8 cellular contexts compared by ENCODE assay signal in genomic region chr7:149090397-149091195, GRCh38. TPM values are rescaled to one million over a fixed set of nuclear protein-coding genes. Genes with fewer than 3 reads are reported as not detected.
A peak's percentile ranks its signal among the peaks of the same experiment; 100 is the strongest.
DNase-seq lines count a peak whose midpoint lies in the region; TF ChIP-seq lines count a peak whose summit lies in the region.

Gene ZNF786, minus strand, starts transcription at chr7:149090718. Its CDS starts 78 bp downstream, at chr7:149090640.

- H3K79me2 ChIP-seq in GM23248 (ENCODE audit: insufficient read depth): peaks cover 46% of the 10 kb centered on the region
- H3K79me2 ChIP-seq in Karpas-422 (ENCODE audit: low read length): peaks cover 46% of the 10 kb centered on the region

- DNase-seq in EL (peak; percentile 89), GM23248 (peak; percentile 98), Karpas-422 (peak; percentile 97), RKO (ENCODE audit: low spot score) (peak; percentile 97), fibroblast of peridontal ligament (ENCODE audit: extremely low read depth) (peak; percentile 78), nephron progenitor cell (peak; percentile 96)
- peak; percentile 80 to 93 for DNase-seq in activated T-helper 1 cell treated with anti-CD3 and anti-CD28 coated beads, Interleukin-2, amount 50 U/mL, for 16 hours (ENCODE audit: low read depth in 1 of 2, low spot score in 1 of 2)

- H3K4me3 Mint-ChIP-seq in nephron progenitor cell: peak within 1 kb of the TSS; percentile 95
- peak within 1 kb of the TSS; percentile 95 for H3K4me3 Mint-ChIP-seq in stimulated activated naive CD8-positive, alpha-beta T cell treated with anti-CD3 and anti-CD28 coated beads, Interleukin-15, Interleukin-2, amounts not matched to agents 100 ng/mL and 50 ng/mL, for 24 hours

- H3K9me3 Mint-ChIP-seq in nephron progenitor cell: peaks cover 45% of the 10 kb centered on the region
- H3K9me3 Mint-ChIP-seq in stimulated activated naive CD8-positive, alpha-beta T cell treated with anti-CD3 and anti-CD28 coated beads, Interleukin-15, Interleukin-2, amounts not matched to agents 100 ng/mL and 50 ng/mL, for 24 hours: peaks cover 2% of the 10 kb centered on the region

- no peaks in the 10 kb centered on the region for H3K27me3 Mint-ChIP-seq in nephron progenitor cell (ENCODE audit: low read depth, poor library complexity)
- no peaks in the 10 kb centered on the region for H3K27me3 Mint-ChIP-seq in stimulated activated naive CD8-positive, alpha-beta T cell treated with anti-CD3 and anti-CD28 coated beads, Interleukin-15, Interleukin-2, amounts not matched to agents 100 ng/mL and 50 ng/mL, for 24 hours

- no peaks in the 10 kb centered on the region for H3K9me3 ChIP-seq in GM23248 (ENCODE audit: low read depth)
- H3K9me3 ChIP-seq in Karpas-422 (ENCODE audit: low read length): peaks cover 6% of the 10 kb centered on the region; the same call in 1 of the 2 replicates

- H4K20me1 ChIP-seq in GM23248 (ENCODE audit: insufficient read depth): no peaks in the 10 kb centered on the region
- no peaks in the 10 kb centered on the region for H4K20me1 ChIP-seq in Karpas-422 (ENCODE audit: insufficient read depth, low read depth, low read length)

- peak within 1 kb of the TSS; percentile 83 for H3K4me3 ChIP-seq in GM23248
- peak within 1 kb of the TSS; percentile 82 for H3K4me3 ChIP-seq in Karpas-422 (ENCODE audit: low read length)

- H3K27ac ChIP-seq in GM23248 (peak within 1 kb of the TSS; percentile 84), Karpas-422 (ENCODE audit: low read length) (peak within 1 kb of the TSS; percentile 74)

- H3K36me3 ChIP-seq in GM23248 (ENCODE audit: low read depth): no peaks in the 10 kb centered on the region
- peaks cover 18% of the 10 kb centered on the region for H3K36me3 ChIP-seq in Karpas-422 (ENCODE audit: insufficient read depth, low read length)

- H3K27me3 ChIP-seq in GM23248 (replicated peaks; ENCODE audit: insufficient read depth): no peaks in the 10 kb centered on the region
- no peaks in the 10 kb centered on the region for H3K27me3 ChIP-seq in Karpas-422 (ENCODE audit: low read length)

- TF ChIP-seq CTCF in nephron progenitor cell (IDR thresholded peaks at IDR 0.05): peak; percentile 73

- peaks cover 7% of the 10 kb centered on the region for H3F3A ChIP-seq in GM23248 (ENCODE audit: insufficient read depth)

- peaks cover 25% of the 10 kb centered on the region for H3K4me1 Mint-ChIP-seq in nephron progenitor cell
- peaks cover 27% of the 10 kb centered on the region for H3K4me1 Mint-ChIP-seq in stimulated activated naive CD8-positive, alpha-beta T cell treated with anti-CD3 and anti-CD28 coated beads, Interleukin-15, Interleukin-2, amounts not matched to agents 100 ng/mL and 50 ng/mL, for 24 hours (ENCODE audit: low read depth)

- H3K36me3 Mint-ChIP-seq in nephron progenitor cell (ENCODE audit: low read depth): peaks cover 45% of the 10 kb centered on the region
- peaks cover 21% of the 10 kb centered on the region for H3K36me3 Mint-ChIP-seq in stimulated activated naive CD8-positive, alpha-beta T cell treated with anti-CD3 and anti-CD28 coated beads, Interleukin-15, Interleukin-2, amounts not matched to agents 100 ng/mL and 50 ng/mL, for 24 hours (ENCODE audit: low read depth)

- in situ Hi-C loops in GM23248 (cut with MboI): no loop called here

- H3K9me2 ChIP-seq in GM23248 (ENCODE audit: insufficient read depth) (no peaks in the 10 kb centered on the region), Karpas-422 (replicated peaks; ENCODE audit: insufficient read depth, low read length) (no peaks in the 10 kb centered on the region)

- H3K4me2 ChIP-seq in GM23248 (ENCODE audit: unreplicated experiment): peak within 1 kb of the TSS; percentile 90
- peak within 1 kb of the TSS; percentile 71 for H3K4me2 ChIP-seq in Karpas-422 (ENCODE audit: low read depth, low read length, poor library complexity, severe bottlenecking)

- peak within 1 kb of the TSS; percentile 82 for H3K9ac ChIP-seq in GM23248
- H3K9ac ChIP-seq in Karpas-422 (ENCODE audit: low read length): peak within 1 kb of the TSS; percentile 87

- H3K4me1 ChIP-seq in GM23248 (ENCODE audit: insufficient read depth): 0 out of 2 replicates have a peak, but pooled peaks cover 6% of the 10 kb centered on the region
- H3K4me1 ChIP-seq in Karpas-422 (ENCODE audit: low read length): peaks cover 19% of the 10 kb centered on the region

- H2AFZ ChIP-seq in GM23248 (peak within 1 kb of the TSS; percentile 95), Karpas-422 (ENCODE audit: low read length) (peak within 1 kb of the TSS; percentile 99)

- H3K27ac Mint-ChIP-seq in nephron progenitor cell: peak within 1 kb of the TSS; percentile 99
- peak within 1 kb of the TSS; percentile 100 for H3K27ac Mint-ChIP-seq in stimulated activated naive CD8-positive, alpha-beta T cell treated with anti-CD3 and anti-CD28 coated beads, Interleukin-15, Interleukin-2, amounts not matched to agents 100 ng/mL and 50 ng/mL, for 24 hours

- WGBS in GM23248 (ENCODE audit: low coverage in 1 of 2, low lambda C conversion rate in 2 of 2, missing lambda C conversion rate in 2 of 2), 2 experiments: 1 to 3% methylated on average over 32 to 62 of the region's 77 CpGs

RNA-seq across cellular contexts. Expression of gene ZNF786, which starts in this region (rescaled TPM):
- total RNA-seq in GM23248 (2014; rRNA removed; shearing (Covaris generic)): 3.5 and 5.3 TPM in 2 replicates
- polyA plus RNA-seq in GM23248 (2016; fragmentation: Nextera tagmentation; extraction: Ambion mirVana): 3.5 and 3.9 TPM in 2 replicates
- 4.4 and 8.7 TPM in 2 replicates for total RNA-seq in Karpas-422 (2014; rRNA removed; shearing (Covaris generic); ENCODE audit: low replicate concordance)

Comparison
In these comparisons a context has a peak if more than half of its experiments do, and no peak if none do; other contexts are left out.
1. Peak in every context shown above with its lines: DNase-seq, H3K4me3 ChIP-seq and H3K27ac ChIP-seq.